ENCODE assay signal across 20 cellular contexts in the genomic region with DNA sequence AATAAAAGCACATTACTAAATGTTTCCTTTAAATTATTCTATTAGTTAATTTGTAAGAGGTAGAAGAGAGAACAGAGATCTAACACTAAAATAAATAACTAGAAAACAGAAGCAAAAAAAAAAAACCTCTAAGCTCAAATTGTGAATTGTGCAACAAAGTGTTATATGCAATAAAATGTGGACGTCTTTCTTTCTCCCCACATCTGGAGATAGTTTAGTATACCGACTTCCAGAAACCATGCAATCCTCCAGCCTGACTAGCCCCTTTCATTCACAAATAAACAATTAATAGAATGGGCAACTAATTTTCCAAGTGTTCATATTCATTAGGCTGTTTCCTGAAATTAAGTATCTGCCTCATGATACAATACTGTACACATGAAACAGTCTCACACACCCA.
DNase-seq lines count a peak whose midpoint lies in the region; ATAC-seq, FAIRE-seq and TF ChIP-seq lines count a peak whose summit lies in the region.
"Had no signal": no experiment of that assay in that cellular context is flagged by ENCODE, and none has a peak within 500 bp of the region (broad histone marks: within the 10 kb centered on the region; RNA-seq: fewer than 3 reads in every experiment).

No MANE protein-coding gene starts in this region.

- in situ Hi-C loops in HepG2 (cut with HindIII; ENCODE audit: extremely low pct_ligation_motif_present, low pct_unique_long_range_greater_than_20kb) = no loop called here

- CTCF ChIA-PET in BJ (lab: Yijun Ruan, JAX) = interaction anchor here (1.0 kb wide), 1 partner anchor 102 kb away, joined by 3 read pairs; no protein-coding TSS in a partner anchor
- CTCF ChIA-PET in SK-N-SH (lab: Yijun Ruan, JAX) = interaction anchor here (0.9 to 1.3 kb wide), 2 partner anchors 28 to 200 kb away, joined by 3 read pairs; no protein-coding TSS in a partner anchor
- CTCF ChIA-PET in HepG2 (lab: Yijun Ruan, JAX; ENCODE audit: low intra/inter-chr PET ratio, low total read pairs) = no interaction called here
- CTCF ChIA-PET in A673 (lab: Charles Lee) = no interaction called here

- no peak overlapping the region for H3K4me3 ChIP-seq in BJ (ENCODE audit: low read depth, low read length)
- no peak overlapping the region for H3K4me3 ChIP-seq in SK-N-SH (ENCODE audit: low read depth in 2 of 2, low read length in 1 of 2)
- no peak overlapping the region for H3K4me3 ChIP-seq in fibroblast of lung (replicated peaks in 1 of 4; ENCODE audit: control extremely low read depth in 1 of 4, insufficient read depth in 1 of 4, low read depth in 3 of 4, low read length in 4 of 4)
- H3K4me3 ChIP-seq in skeletal muscle cell (ENCODE audit: low read depth, low read length) = no peak overlapping the region
- no peak overlapping the region for H3K4me3 ChIP-seq in HepG2 (replicated peaks in 1 of 3; ENCODE audit: insufficient read depth in 1 of 3, low read depth in 2 of 3, low read length in 3 of 3)
- H3K4me3 ChIP-seq in A673 (ENCODE audit: low read depth, low read length, poor library complexity, severe bottlenecking) = no peak overlapping the region
- H3K4me3 ChIP-seq: GM12878 had no signal

- H3K9me3 ChIP-seq in SK-N-SH = no peaks in the 10 kb centered on the region
- H3K9me3 ChIP-seq in fibroblast of lung (ENCODE audit: control insufficient read depth, insufficient read depth, low read depth, low read length) = no peaks in the 10 kb centered on the region
- no peaks in the 10 kb centered on the region for H3K9me3 ChIP-seq in HepG2 (ENCODE audit: low read length)
- no peaks in the 10 kb centered on the region for H3K9me3 ChIP-seq in A673 (ENCODE audit: low read depth, low read length, poor library complexity, severe bottlenecking)

- no peaks in the 10 kb centered on the region for H3K27me3 ChIP-seq in BJ (ENCODE audit: control insufficient read depth, insufficient read depth, low read length)
- H3K27me3 ChIP-seq in SK-N-SH (ENCODE audit: insufficient read depth) = no peaks in the 10 kb centered on the region
- no peaks in the 10 kb centered on the region for H3K27me3 ChIP-seq in fibroblast of lung (ENCODE audit: control insufficient read depth, insufficient read depth, low read length)
- peaks cover 0 to 1% of the 10 kb centered on the region in 2 experiments; a peak in 1 of 5 replicates for H3K27me3 ChIP-seq in HepG2 (ENCODE audit: control insufficient read depth in 1 of 2, insufficient read depth in 2 of 2, low read length in 2 of 2)
- H3K27me3 ChIP-seq in A673 (replicated peaks; ENCODE audit: insufficient read depth, low read depth, low read length, poor library complexity) = no peaks in the 10 kb centered on the region

- H3K9ac ChIP-seq in SK-N-SH (no peak overlapping the region), fibroblast of lung (ENCODE audit: insufficient read depth, low read length) (no peak overlapping the region), HepG2 (ENCODE audit: insufficient read depth, low read depth, low read length) (no peak overlapping the region)

- TF ChIP-seq EP300 in SK-N-SH (IDR thresholded peaks at IDR 0.05; ENCODE audit: borderline replicate concordance in 1 of 2, low read depth in 1 of 2, low read length in 1 of 2) (no peak), HepG2 (IDR thresholded peaks at IDR 0.05; ENCODE audit: low read depth in 2 of 2, low read length in 2 of 2) (no peak), HepG2 (CRISPR knock-in tag; IDR thresholded peaks at IDR 0.05; ENCODE audit: borderline replicate concordance) (no peak)

- peak; percentile 50 for DNase-seq in BJ (ENCODE audit: low read depth)
- no peak for DNase-seq in SK-N-SH
- peak; percentile 29 to 85 for DNase-seq in fibroblast of lung (ENCODE audit: low read depth in 2 of 2)
- DNase-seq in skeletal muscle cell (ENCODE audit: low read depth) = peak; percentile 36
- DNase-seq in HepG2 (ENCODE audit: low spot score) = no peak
- DNase-seq in A673 (ENCODE audit: low spot score) = no peak
- no peak for DNase-seq in GM20000 (ENCODE audit: low spot score)
- DNase-seq: ACHN, COR-L47, DMS153, KG1, NCI-H1092 treated with DMSO at 0.1 percent for 48 hours, NCI-H187, NCI-H774, Right ventricle myocardium superior had no signal

- intact Hi-C loops in HepG2 (cut with micrococcal nuclease; ENCODE audit: unreplicated experiment) (no loop called here), A673 (cut with micrococcal nuclease; ENCODE audit: unreplicated experiment) (loop anchor here (10.0 kb wide), 1 partner anchor 727 kb away; no protein-coding TSS in a partner anchor)

- no peak overlapping the region for H3K4me2 ChIP-seq in SK-N-SH
- no peak overlapping the region for H3K4me2 ChIP-seq in fibroblast of lung (ENCODE audit: extremely low read depth, insufficient read depth, low read length)
- H3K4me2 ChIP-seq in HepG2 (ENCODE audit: low read depth, low read length) = no peak overlapping the region

- no TSS peak for BruUV-seq in HepG2 (replicated peaks; lab: Mats Ljungman, UMichigan)
- no TSS peak for BruUV-seq in A673 (replicated peaks; lab: Mats Ljungman, UMichigan)

- peaks cover 7% of the 10 kb centered on the region for H3F3A ChIP-seq in SK-N-SH (replicated peaks; ENCODE audit: insufficient read depth)

- H2AFZ ChIP-seq in SK-N-SH (ENCODE audit: low read depth) (no peak overlapping the region), fibroblast of lung (ENCODE audit: low read length) (no peak overlapping the region), HepG2 (ENCODE audit: low read length) (no peak overlapping the region)

- H3K27ac ChIP-seq in SK-N-SH (ENCODE audit: low read depth in 2 of 2, low read length in 1 of 2) (no peak overlapping the region), fibroblast of lung (ENCODE audit: insufficient read depth, low read length) (no peak overlapping the region), HepG2 (ENCODE audit: extremely low read length, insufficient read depth, low read length) (no peak overlapping the region), A673 (ENCODE audit: low read depth, low read length, poor library complexity, severe bottlenecking) (no peak overlapping the region)
- H3K27ac ChIP-seq: HL-60 had no signal

- ATAC-seq in HepG2 = no peak
- ATAC-seq: GM12878, HCT116, Panc1 had no signal

- H3K36me3 ChIP-seq in BJ (ENCODE audit: control insufficient read depth, insufficient read depth, low read length) (no peaks in the 10 kb centered on the region), SK-N-SH (replicated peaks in 1 of 2; ENCODE audit: control insufficient read depth in 1 of 2, insufficient read depth in 2 of 2, low read length in 1 of 2) (no peaks in the 10 kb centered on the region), fibroblast of lung (ENCODE audit: control insufficient read depth, insufficient read depth, low read length) (no peaks in the 10 kb centered on the region), HepG2 (replicated peaks in 1 of 2; ENCODE audit: control insufficient read depth in 1 of 2, insufficient read depth in 2 of 2, low read length in 2 of 2) (no peaks in the 10 kb centered on the region), A673 (ENCODE audit: insufficient read depth, low read length, poor library complexity, severe bottlenecking) (no peaks in the 10 kb centered on the region)

- POLR2A ChIA-PET in BJ (lab: Charles Lee) = interaction anchor here (0.5 to 0.6 kb wide), 2 partner anchors 304 to 554 kb away, joined by 3 to 4 read pairs; no protein-coding TSS in a partner anchor
- POLR2A ChIA-PET in SK-N-SH (lab: Yijun Ruan, JAX) = no interaction called here
- POLR2A ChIA-PET in HepG2 (lab: Yijun Ruan, JAX) = no interaction called here
- POLR2A ChIA-PET in A673 (lab: Charles Lee; ENCODE audit: low non-redundant PET) = no interaction called here

- TF ChIP-seq CTCF in BJ (IDR thresholded peaks at IDR 0.05; ENCODE audit: insufficient read depth, low read depth, low read length) = no peak
- no peak for TF ChIP-seq CTCF in SK-N-SH (IDR thresholded peaks at IDR 0.05)
- no peak for TF ChIP-seq CTCF in fibroblast of lung (conservative IDR thresholded peaks at IDR 0.05 in 1 of 2, IDR thresholded peaks at IDR 0.05 in 1 of 2; ENCODE audit: low read depth in 1 of 2, low read length in 2 of 2)
- TF ChIP-seq CTCF in HepG2 (CRISPR knock-in tag; IDR thresholded peaks at IDR 0.05) = no peak
- TF ChIP-seq CTCF in A673 (conservative IDR thresholded peaks at IDR 0.05; ENCODE audit: low read depth, low read length) = no peak
- TF ChIP-seq CTCF in GM20000 (IDR thresholded peaks at IDR 0.05; ENCODE audit: extremely low read depth, missing control alignments) = no peak

- no peak for FAIRE-seq in HepG2 (lab: Jason Lieb, UNC)
- FAIRE-seq: GM12878, GM18507 had no signal

- H3K4me1 ChIP-seq in SK-N-SH (ENCODE audit: control insufficient read depth in 1 of 2, insufficient read depth in 2 of 2, low read depth in 1 of 2, low read length in 1 of 2) = no peaks in the 10 kb centered on the region; a peak in 1 of 4 replicates
- H3K4me1 ChIP-seq in fibroblast of lung (ENCODE audit: control insufficient read depth, extremely low read depth, insufficient read depth, low read length) = peaks cover 14% of the 10 kb centered on the region
- H3K4me1 ChIP-seq in HepG2 (ENCODE audit: insufficient read depth, low read length) = no peaks in the 10 kb centered on the region
- no peaks in the 10 kb centered on the region for H3K4me1 ChIP-seq in A673 (ENCODE audit: insufficient read depth, low read length, poor library complexity, severe bottlenecking)

- TF ChIP-seq POLR2A in HepG2 (IDR thresholded peaks at IDR 0.05; ENCODE audit: insufficient read depth in 1 of 2, low read depth in 2 of 2, low read length in 2 of 2) = no peak

- no peaks in the 10 kb centered on the region for H3K9me2 ChIP-seq in SK-N-SH

- WGBS in SK-N-SH (ENCODE audit: low lambda C conversion rate) = 25% methylated on average over 2 of the region's 2 CpGs
- WGBS in HepG2 (ENCODE audit: low lambda C conversion rate) = 2% methylated on average over 2 of the region's 2 CpGs

- H4K20me1 ChIP-seq in SK-N-SH (ENCODE audit: insufficient read depth) = no peaks in the 10 kb centered on the region
- no peaks in the 10 kb centered on the region for H4K20me1 ChIP-seq in fibroblast of lung (ENCODE audit: control insufficient read depth, extremely low read depth, insufficient read depth, low read length)
- no peaks in the 10 kb centered on the region for H4K20me1 ChIP-seq in HepG2 (ENCODE audit: insufficient read depth, low read length)

- TF ChIP-seq RAD21 in SK-N-SH (IDR thresholded peaks at IDR 0.05; ENCODE audit: low read length) (no peak), HepG2 (CRISPR knock-in tag; IDR thresholded peaks at IDR 0.05) (no peak)

- H3K79me2 ChIP-seq in SK-N-SH (ENCODE audit: insufficient read depth) (peaks cover 30% of the 10 kb centered on the region; the same call in 1 of the 2 replicates), fibroblast of lung (ENCODE audit: control insufficient read depth, insufficient read depth, low read length) (peaks cover 4% of the 10 kb centered on the region), HepG2 (ENCODE audit: insufficient read depth, low read length) (no peaks in the 10 kb centered on the region)

TF ChIP-seq in SK-N-SH, 30 proteins besides CTCF, POLR2A, EP300 and RAD21 (continues in another document):
- TF ChIP-seq YY1 (IDR thresholded peaks at IDR 0.05; ENCODE audit: low read depth) (no peak), SMC3 (IDR thresholded peaks at IDR 0.05; ENCODE audit: low read depth, low read length) (no peak)

TF ChIP-seq in HepG2, 621 proteins besides CTCF, POLR2A, EP300 and RAD21:
- TF ChIP-seq ZFP62 (CRISPR knock-in tag; IDR thresholded peaks at IDR 0.05) (no peak), FOXJ3 (CRISPR knock-in tag; IDR thresholded peaks at IDR 0.05; ENCODE audit: borderline replicate concordance) (no peak)

Comparison
In these comparisons a context has a peak if more than half of its experiments do, and no peak if none do; other contexts are left out.
1. DNase-seq: peak in BJ (single experiment), fibroblast of lung (2 of 2) and skeletal muscle cell (single experiment); none in SK-N-SH (single experiment), HepG2 (single experiment), A673 (single experiment) and GM20000 (single experiment).
2. CTCF ChIA-PET loops: an anchor here in BJ (1.0 kb wide) and SK-N-SH (0.9 to 1.3 kb wide); none called in HepG2 and A673.